ENCODE assay signal across 21 cellular contexts in the genomic region with DNA sequence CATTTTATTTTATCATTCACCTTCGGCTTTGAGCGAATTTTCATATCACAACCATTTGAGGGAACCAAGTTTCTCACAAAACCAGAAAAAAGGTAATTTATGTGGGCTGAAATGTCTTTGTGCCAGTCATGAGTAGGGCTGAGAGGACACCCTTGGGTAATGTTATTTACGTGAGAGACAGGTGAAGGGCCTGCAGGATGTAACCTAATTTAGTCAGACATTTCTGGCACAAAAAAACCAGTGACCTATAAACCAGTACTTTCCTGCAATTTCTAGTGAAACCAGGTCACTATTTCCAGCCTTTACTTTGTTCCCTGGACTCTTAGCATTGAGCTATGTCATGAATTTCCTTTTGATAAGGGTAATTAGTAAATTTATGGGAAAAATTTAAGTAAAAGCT.
"Had no signal": no experiment of that assay in that cellular context is flagged by ENCODE, and none has a peak within 500 bp of the region (broad histone marks: within the 10 kb centered on the region; RNA-seq: fewer than 3 reads in every experiment).

No MANE protein-coding gene starts in this region.

- H3K4me1 ChIP-seq: SJSA1 had no signal

- DNase-seq: Kasumi-1, MM.1S, NCI-H1092 treated with DMSO at 0.1 percent for 48 hours, NCI-H1436, NCI-H187, NCI-H2029, NCI-H2081 treated with DMSO at 0.1 percent for 48 hours, NCI-H2171, NCI-H226, NCI-H446, NCI-H510A treated with DMSO at 0.1 percent for 48 hours, NCI-H526, NCI-H82, Right ventricle myocardium superior, RPMI8226, SIG-M5 had no signal

- H3K9me3 Mint-ChIP-seq: IgD-negative memory B cell had no signal

- H3K36me3 Mint-ChIP-seq: IgD-negative memory B cell had no signal

- H3K4me2 ChIP-seq: KMS-11 had no signal

- H3K27ac ChIP-seq: KMS-11, SJSA1, SK-N-MC had no signal

- H3K4me1 Mint-ChIP-seq: IgD-negative memory B cell had no signal

- ATAC-seq: K562 had no signal

- H3K27ac Mint-ChIP-seq: IgD-negative memory B cell had no signal

- H3K4me3 Mint-ChIP-seq: IgD-negative memory B cell had no signal

- H3K27me3 ChIP-seq: SJSA1 had no signal

- H3K36me3 ChIP-seq: SJSA1 had no signal

- H3K9ac ChIP-seq: KMS-11 had no signal

- H3K9me3 ChIP-seq: SJSA1 had no signal

- H3K27me3 Mint-ChIP-seq: IgD-negative memory B cell had no signal

- H3K4me3 ChIP-seq: K562, SJSA1, SK-N-MC had no signal
